In genomic region chrX:2690856-2691542, GRCh38 we compare ENCODE assay signal across 8 cellular contexts. TPM values are rescaled to one million over a fixed set of nuclear protein-coding genes. Genes with fewer than 3 reads are reported as not detected.
DNase-seq lines count a peak whose midpoint lies in the region; ATAC-seq and TF ChIP-seq lines count a peak whose summit lies in the region.

CD99 (plus strand) TSS chrX:2691295; CDS start chrX:2691361, 66 bp downstream.

- H3K9me3 ChIP-seq in psoas muscle (no peaks in the 10 kb centered on the region), uterus (no peaks in the 10 kb centered on the region)

- peaks cover 10% of the 10 kb centered on the region for H3K9me3 Mint-ChIP-seq in glutamatergic neuron (ENCODE audit: unreplicated experiment)

- intact Hi-C loops in psoas muscle (cut with DNase I) (no loop called here), uterus (cut with DNase I; ENCODE audit: low total_unique reads) (loop anchor here (10.0 kb wide), 1 partner anchor 76 kb away; no protein-coding TSS in a partner anchor)

- H3K36me3 Mint-ChIP-seq in glutamatergic neuron (ENCODE audit: unreplicated experiment): no peaks in the 10 kb centered on the region

- H3K27me3 ChIP-seq in H7 (ENCODE audit: control insufficient read depth, insufficient read depth, low read length) (peaks cover 33% of the 10 kb centered on the region), psoas muscle (ENCODE audit: insufficient read depth in 3 of 3, low read length in 2 of 3) (no peaks in the 10 kb centered on the region), uterus (no peaks in the 10 kb centered on the region)

- H3K27ac ChIP-seq in psoas muscle: peak within 1 kb of the TSS; percentile 86
- H3K27ac ChIP-seq in uterus: peak within 1 kb of the TSS; percentile 87 to 89

- peaks cover 7% of the 10 kb centered on the region for H3K4me1 Mint-ChIP-seq in glutamatergic neuron (ENCODE audit: low read depth, unreplicated experiment)

- 0 to 2% (median 0%) methylated on average over 44 to 73 of the region's 73 CpGs for WGBS in psoas muscle, 3 donors

- peak within 1 kb of the TSS; percentile 76 for H3K27ac Mint-ChIP-seq in glutamatergic neuron (ENCODE audit: unreplicated experiment)

- H3K27me3 Mint-ChIP-seq in glutamatergic neuron (ENCODE audit: unreplicated experiment): peaks cover 25% of the 10 kb centered on the region

- peak within 1 kb of the TSS; percentile 84 for H3K4me3 Mint-ChIP-seq in glutamatergic neuron (ENCODE audit: unreplicated experiment)

- no peaks in the 10 kb centered on the region for H3K36me3 ChIP-seq in H7 (replicated peaks; ENCODE audit: control insufficient read depth, insufficient read depth, low read length)
- no peaks in the 10 kb centered on the region for H3K36me3 ChIP-seq in psoas muscle (ENCODE audit: insufficient read depth in 1 of 2, low read depth in 1 of 2)
- no peaks in the 10 kb centered on the region for H3K36me3 ChIP-seq in uterus

- peak; percentile 92 to 95 (median 93) for ATAC-seq in psoas muscle

- H3K4me3 ChIP-seq in H7 (ENCODE audit: insufficient read depth, low read depth, low read length): peak within 1 kb of the TSS; percentile 83
- H3K4me3 ChIP-seq in psoas muscle: peak within 1 kb of the TSS; percentile 92
- peak within 1 kb of the TSS; percentile 68 to 85 for H3K4me3 ChIP-seq in uterus

- H3K4me1 ChIP-seq in psoas muscle: peaks cover 28% of the 10 kb centered on the region
- peaks cover under 1 to 21% of the 10 kb centered on the region in 2 donors for H3K4me1 ChIP-seq in uterus

- no peak for TF ChIP-seq CTCF in glutamatergic neuron (IDR thresholded peaks at IDR 0.05; ENCODE audit: partially characterized antibody, unreplicated experiment)
- TF ChIP-seq CTCF in psoas muscle (IDR thresholded peaks at IDR 0.05): no peak
- TF ChIP-seq CTCF in uterus (IDR thresholded peaks at IDR 0.05): no peak

- peak in 1 of 2 donors; percentile 73 for TF ChIP-seq POLR2A in uterus (IDR thresholded peaks at IDR 0.05)

- DNase-seq in ELF-1 (ENCODE audit: low read depth, low spot score) (peak; percentile 85), H7 (peak; percentile 96), NCI-H226 (peak; percentile 87), glutamatergic neuron (peak; percentile 75), psoas muscle (peak; percentile 92), uterus (peak; percentile 93), NCI-H1694 treated with DMSO at 0.1 percent for 48 hours (lab: John Stamatoyannopoulos, UW) (no peak)
- DNase-seq in activated gamma-delta T cell treated with anti-CD3 and anti-CD28 coated beads, Interleukin-2, amount 50 U/mL, for 16 hours (ENCODE audit: low read depth): peak; percentile 85

RNA-seq across cellular contexts. Expression of gene CD99, which starts in this region (rescaled TPM):
- 112 and 125 TPM in 2 replicates for total RNA-seq in H7 (2014; rRNA removed; shearing (Covaris generic))
- 31.2 TPM for total RNA-seq in glutamatergic neuron (ENCODE audit: unreplicated experiment)
- total RNA-seq in psoas muscle: 100 to 1,000 TPM; 122 to 128 (median 126) TPM
- polyA plus RNA-seq in psoas muscle: 100 to 1,000 TPM; 118 to 239 (median 196) TPM
- 100 to 1,000 TPM in 3 of 4 donors, 10 to 100 TPM in 1; 81.9 to 329 (median 202) TPM for total RNA-seq in uterus
